Comparison of ENCODE assay signal across 12 cellular contexts in the genomic region with DNA sequence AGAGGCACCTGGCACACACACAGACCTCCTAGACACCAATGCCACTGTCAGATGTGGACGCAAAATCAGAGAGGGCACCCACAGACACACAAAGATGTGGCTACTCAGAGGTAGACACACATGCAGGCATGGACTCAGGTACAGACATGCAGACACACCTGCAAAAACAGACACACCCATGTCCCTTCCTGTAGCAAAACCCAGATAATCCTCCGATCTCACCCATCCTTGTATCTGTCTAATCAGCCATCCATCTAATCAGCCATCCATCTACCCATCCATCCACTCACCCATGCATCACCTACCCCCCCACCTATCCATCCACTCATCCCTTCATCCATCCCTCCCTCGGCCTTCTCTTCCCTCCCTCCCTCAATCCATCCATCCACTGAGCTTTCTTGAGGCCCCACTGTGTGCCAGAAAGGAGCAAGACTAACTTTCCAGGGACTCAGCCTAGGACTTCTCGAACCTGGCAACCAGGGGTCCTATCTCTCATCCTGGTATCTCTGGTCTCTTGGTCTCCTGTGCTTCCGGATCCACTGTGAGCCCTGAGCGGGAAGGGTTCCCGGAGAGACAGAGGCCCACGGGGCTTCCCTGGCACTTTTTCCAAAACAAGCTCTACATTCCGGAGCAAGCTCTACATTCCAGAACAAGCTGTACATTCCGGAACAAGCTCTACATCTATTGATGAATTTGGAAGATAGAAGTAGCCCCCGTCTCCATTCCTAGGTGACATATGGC. TPM values are rescaled to one million over a fixed set of nuclear protein-coding genes. Genes with fewer than 3 reads are reported as not detected.
DNase-seq lines count a peak whose midpoint lies in the region; FAIRE-seq and TF ChIP-seq lines count a peak whose summit lies in the region.
"Had no signal": no experiment of that assay in that cellular context is flagged by ENCODE, and none has a peak within 500 bp of the region (broad histone marks: within the 10 kb centered on the region; RNA-seq: fewer than 3 reads in every experiment).

No MANE protein-coding gene starts in this region.

- WGBS in H9 (ENCODE audit: extremely low coverage, insufficient read length, low lambda C conversion rate): no CpG with 5 or more reads among the region's 11 CpGs

- no peaks in the 10 kb centered on the region for H3K36me3 Mint-ChIP-seq in H9 (ENCODE audit: insufficient read depth in 1 of 3, low read depth in 3 of 3)
- peaks cover 0 to 3% (median 0%) of the 10 kb centered on the region in 3 donors for H3K36me3 Mint-ChIP-seq in CD8-positive, alpha-beta memory T cell
- H3K36me3 Mint-ChIP-seq: activated CD8-positive, alpha-beta memory T cell treated with anti-CD3 and anti-CD28 coated beads, Interleukin-2, amount 10 ng/mL, durations not matched to agents 7 days and 5 days; activated naive CD4-positive, alpha-beta T cell treated with anti-CD3 and anti-CD28 coated beads, Interleukin-2, amount 10 ng/mL, durations not matched to agents 7 days and 5 days; CD4-positive, alpha-beta memory T cell had no signal

- no peak overlapping the region for H4K8ac ChIP-seq in H9 (replicated peaks; ENCODE audit: insufficient read length, low read depth, low read length)

- no peaks in the 10 kb centered on the region for H3K27me3 ChIP-seq in NT2/D1 (ENCODE audit: insufficient read depth, insufficient read length)
- H3K27me3 ChIP-seq in bronchial epithelial cell (ENCODE audit: control insufficient read depth, insufficient read depth, low read length): no peaks in the 10 kb centered on the region
- no peaks in the 10 kb centered on the region for H3K27me3 ChIP-seq in keratinocyte (ENCODE audit: control insufficient read depth, extremely low read depth, insufficient read depth, low read length)
- no peaks in the 10 kb centered on the region for H3K27me3 ChIP-seq in stomach smooth muscle (ENCODE audit: control insufficient read depth in 1 of 2, insufficient read depth in 2 of 2, low read length in 2 of 2)
- no peaks in the 10 kb centered on the region for H3K27me3 ChIP-seq in H9 (ENCODE audit: insufficient read depth, low read length)
- no peaks in the 10 kb centered on the region for H3K27me3 ChIP-seq in CD8-positive, alpha-beta memory T cell (ENCODE audit: insufficient read depth, low read length, poor library complexity, severe bottlenecking)
- no peaks in the 10 kb centered on the region for H3K27me3 ChIP-seq in SJCRH30

- peaks cover 4% of the 10 kb centered on the region for H3K23me2 ChIP-seq in H9 (ENCODE audit: insufficient read length, low read depth, low read length, poor library complexity, severe bottlenecking)

- peak overlapping the region; percentile 69 for H3K4me2 ChIP-seq in keratinocyte (ENCODE audit: control insufficient read depth, extremely low read depth, insufficient read depth, low read depth, low read length)
- H3K4me2 ChIP-seq in H9 (ENCODE audit: insufficient read depth, insufficient read length, low read length): no peak overlapping the region

- H3K14ac ChIP-seq in H9 (ENCODE audit: insufficient read depth, low read length): no peak overlapping the region; the same call in 1 of the 2 replicates

- peaks cover 9% of the 10 kb centered on the region for H3K27me3 Mint-ChIP-seq in H9 (ENCODE audit: low read depth)
- H3K27me3 Mint-ChIP-seq in CD8-positive, alpha-beta memory T cell: peaks cover 12 to 25% of the 10 kb centered on the region in 2 donors

- H2BK12ac ChIP-seq in H9 (ENCODE audit: insufficient read length, low read depth, low read length): no peak overlapping the region

- no peak overlapping the region for H3K23ac ChIP-seq in H9 (ENCODE audit: insufficient read length, low read depth, low read length)

- no peak overlapping the region for H3K27ac Mint-ChIP-seq in H9
- H3K27ac Mint-ChIP-seq in CD8-positive, alpha-beta memory T cell: peak overlapping the region in 1 of 8 donors; percentile 33
- H3K27ac Mint-ChIP-seq: activated CD8-positive, alpha-beta memory T cell treated with anti-CD3 and anti-CD28 coated beads, Interleukin-2, amount 10 ng/mL, durations not matched to agents 7 days and 5 days; activated naive CD4-positive, alpha-beta T cell treated with anti-CD3 and anti-CD28 coated beads, Interleukin-2, amount 10 ng/mL, durations not matched to agents 7 days and 5 days had no signal

- no peak overlapping the region for H3K4ac ChIP-seq in H9 (ENCODE audit: low read depth, low read length)

- no peak overlapping the region for H4K5ac ChIP-seq in H9 (ENCODE audit: insufficient read length, low read depth, low read length)

- H3T11ph ChIP-seq in H9 (ENCODE audit: low read length): no peak overlapping the region

- POLR2A ChIA-PET in CD8-positive, alpha-beta memory T cell (lab: Charles Lee): interaction anchor here (0.6 kb wide), 1 partner anchor 121 kb away, joined by 3 read pairs; no protein-coding TSS in a partner anchor

- H2BK120ac ChIP-seq in H9 (ENCODE audit: low read depth, low read length, poor library complexity, severe bottlenecking): no peak overlapping the region

- H3K9me1 ChIP-seq in keratinocyte (ENCODE audit: control insufficient read depth, extremely low read depth, insufficient read depth, low read length): no peaks in the 10 kb centered on the region

- dilution Hi-C loops in keratinocyte (cut with MboI; ENCODE audit: extremely low pct_ligation_motif_present, low sequenced_read_pairs): no loop called here

- peak overlapping the region; percentile 15 for H2AFZ ChIP-seq in keratinocyte (ENCODE audit: control insufficient read depth, low read length)
- H2AFZ ChIP-seq in H9 (ENCODE audit: low read length): no peak overlapping the region

- H3K56ac ChIP-seq in H9 (ENCODE audit: insufficient read length, low read depth, low read length): no peak overlapping the region

- H3K9ac ChIP-seq in NT2/D1 (ENCODE audit: insufficient read length, low read depth) (peak overlapping the region; percentile 39), keratinocyte (ENCODE audit: control insufficient read depth, extremely low read depth, insufficient read depth, low read length) (no peak overlapping the region), stomach smooth muscle (ENCODE audit: low read length in 2 of 2) (peak overlapping the region; percentile 48 to 58), H9 (ENCODE audit: extremely low read depth, insufficient read length, low read length) (no peak overlapping the region)

- H3K9me3 Mint-ChIP-seq in H9: peaks cover 0 to 2% of the 10 kb centered on the region in 2 experiments; a peak in 1 of 5 replicates
- H3K9me3 Mint-ChIP-seq in CD8-positive, alpha-beta memory T cell: no peaks in the 10 kb centered on the region
- H3K9me3 Mint-ChIP-seq: activated naive CD4-positive, alpha-beta T cell treated with anti-CD3 and anti-CD28 coated beads, Interleukin-2, amount 10 ng/mL, durations not matched to agents 7 days and 5 days; CD4-positive, alpha-beta memory T cell had no signal

- no peak overlapping the region for H4K91ac ChIP-seq in H9 (ENCODE audit: insufficient read length, low read depth, low read length)

- DNase-seq in NT2/D1 (ENCODE audit: low read depth, low spot score) (no peak), bronchial epithelial cell (ENCODE audit: low read depth) (peak; percentile 65), keratinocyte (ENCODE audit: low read depth, low spot score) (no peak), H9 (no peak), NCI-H1048 (lab: John Stamatoyannopoulos, UW) (no peak), SJCRH30 (no peak)
- DNase-seq in CD8-positive, alpha-beta memory T cell: no peak

- H3K27ac ChIP-seq in keratinocyte (ENCODE audit: control insufficient read depth, insufficient read depth, low read length) (no peak overlapping the region), stomach smooth muscle (ENCODE audit: low read length) (peak overlapping the region; percentile 66), H9 (ENCODE audit: insufficient read length, low read depth, low read length) (no peak overlapping the region), SJCRH30 (no peak overlapping the region)
- H3K27ac ChIP-seq in CD8-positive, alpha-beta memory T cell (ENCODE audit: low read depth, low read length): no peak overlapping the region

- CTCF ChIA-PET in CD8-positive, alpha-beta memory T cell (lab: Charles Lee): interaction anchor here (2.6 kb wide), 1 partner anchor 109 kb away, joined by 8 read pairs; no protein-coding TSS in a partner anchor

- FAIRE-seq in bronchial epithelial cell (lab: Jason Lieb, UNC) (peak; percentile 68), keratinocyte (lab: Jason Lieb, UNC) (peak; percentile 97)
- FAIRE-seq: frontal cortex had no signal

- H3K4me1 ChIP-seq in NT2/D1 (ENCODE audit: insufficient read depth, insufficient read length) (peaks cover 13% of the 10 kb centered on the region), keratinocyte (ENCODE audit: control insufficient read depth, extremely low read depth, insufficient read depth, low read length) (peaks cover 42% of the 10 kb centered on the region), stomach smooth muscle (ENCODE audit: control insufficient read depth, insufficient read depth, low read length) (peaks cover 68% of the 10 kb centered on the region), H9 (ENCODE audit: insufficient read depth, low read length) (no peaks in the 10 kb centered on the region), SJCRH30 (peaks cover 32% of the 10 kb centered on the region)
- no peaks in the 10 kb centered on the region for H3K4me1 ChIP-seq in CD8-positive, alpha-beta memory T cell (ENCODE audit: insufficient read depth, low read length)

- H2BK20ac ChIP-seq in H9 (ENCODE audit: low read depth, low read length, poor library complexity, severe bottlenecking): no peak overlapping the region

- H3K4me1 Mint-ChIP-seq in H9: peaks cover 8 to 11% of the 10 kb centered on the region in 2 experiments; a peak in 3 of 4 replicates
- H3K4me1 Mint-ChIP-seq in CD8-positive, alpha-beta memory T cell: peaks cover 1 to 12% (median 6%) of the 10 kb centered on the region in 3 donors

- H3K79me1 ChIP-seq in H9 (ENCODE audit: insufficient read depth, low read depth, low read length, poor library complexity, severe bottlenecking): no peaks in the 10 kb centered on the region

- no peak overlapping the region for H3K4me3 ChIP-seq in NT2/D1 (ENCODE audit: insufficient read length, low read depth)
- H3K4me3 ChIP-seq in bronchial epithelial cell (ENCODE audit: low read depth, low read length): no peak overlapping the region
- H3K4me3 ChIP-seq in keratinocyte (ENCODE audit: control insufficient read depth in 2 of 3, extremely low read depth in 1 of 3, insufficient read depth in 2 of 3, low read depth in 1 of 3, low read length in 3 of 3): no peak overlapping the region
- peak overlapping the region; percentile 54 to 86 for H3K4me3 ChIP-seq in stomach smooth muscle (ENCODE audit: low read length in 2 of 2)
- no peak overlapping the region for H3K4me3 ChIP-seq in CD8-positive, alpha-beta memory T cell (ENCODE audit: low read length)
- H3K4me3 ChIP-seq in SJCRH30: no peak overlapping the region

- H2BK15ac ChIP-seq in H9 (ENCODE audit: low read depth, low read length): no peak overlapping the region

- H3K79me2 ChIP-seq in keratinocyte (ENCODE audit: control insufficient read depth, insufficient read depth, low read length) (no peaks in the 10 kb centered on the region), H9 (ENCODE audit: insufficient read depth, low read length) (no peaks in the 10 kb centered on the region)

- H3K9me3 ChIP-seq in NT2/D1 (ENCODE audit: insufficient read depth, low read length): no peaks in the 10 kb centered on the region
- no peaks in the 10 kb centered on the region for H3K9me3 ChIP-seq in keratinocyte (ENCODE audit: control insufficient read depth, low read depth, low read length)
- no peaks in the 10 kb centered on the region for H3K9me3 ChIP-seq in stomach smooth muscle (ENCODE audit: control insufficient read depth in 2 of 2, low read length in 2 of 2)
- H3K9me3 ChIP-seq in H9 (ENCODE audit: control insufficient read depth, low read depth, low read length): no peaks in the 10 kb centered on the region
- no peaks in the 10 kb centered on the region for H3K9me3 ChIP-seq in CD8-positive, alpha-beta memory T cell (ENCODE audit: low read length)
- no peaks in the 10 kb centered on the region for H3K9me3 ChIP-seq in SJCRH30 (replicated peaks)

- H3K18ac ChIP-seq in H9 (ENCODE audit: insufficient read length, low read depth, low read length): no peak overlapping the region

- no peak overlapping the region for H2BK5ac ChIP-seq in H9 (ENCODE audit: insufficient read length, low read length)

- H4K20me1 ChIP-seq in keratinocyte (ENCODE audit: control insufficient read depth, extremely low read depth, insufficient read depth, low read length) (no peaks in the 10 kb centered on the region), H9 (ENCODE audit: control insufficient read depth, insufficient read depth, insufficient read length) (no peaks in the 10 kb centered on the region)

- H3K36me3 ChIP-seq in NT2/D1 (ENCODE audit: insufficient read depth, insufficient read length, low read length): no peaks in the 10 kb centered on the region
- no peaks in the 10 kb centered on the region for H3K36me3 ChIP-seq in bronchial epithelial cell (ENCODE audit: control insufficient read depth, insufficient read depth, low read length)
- H3K36me3 ChIP-seq in keratinocyte (ENCODE audit: control insufficient read depth in 2 of 2, extremely low read depth in 1 of 2, insufficient read depth in 2 of 2, low read length in 2 of 2): no peaks in the 10 kb centered on the region
- H3K36me3 ChIP-seq in stomach smooth muscle (ENCODE audit: control insufficient read depth in 2 of 2, insufficient read depth in 2 of 2, low read length in 2 of 2): peaks cover 0 to under 1% of the 10 kb centered on the region in 2 donors
- H3K36me3 ChIP-seq in CD8-positive, alpha-beta memory T cell (ENCODE audit: insufficient read depth, low read length): no peaks in the 10 kb centered on the region
- no peaks in the 10 kb centered on the region for H3K36me3 ChIP-seq in SJCRH30

- H3K4me3 Mint-ChIP-seq in H9: no peak overlapping the region; a peak in 1 of 5 replicates
- no peak overlapping the region for H3K4me3 Mint-ChIP-seq in CD8-positive, alpha-beta memory T cell
- H3K4me3 Mint-ChIP-seq: activated naive CD4-positive, alpha-beta T cell treated with anti-CD3 and anti-CD28 coated beads, Interleukin-2, amount 10 ng/mL, durations not matched to agents 7 days and 5 days had no signal

- TF ChIP-seq CTCF in bronchial epithelial cell (IDR thresholded peaks at IDR 0.05; ENCODE audit: insufficient read depth, low read length, severe bottlenecking) (no peak), keratinocyte (optimal IDR thresholded peaks at IDR 0.05 in 1 of 3, IDR thresholded peaks at IDR 0.05 in 1 of 3, conservative IDR thresholded peaks at IDR 0.05 in 1 of 3; ENCODE audit: extremely low read depth in 1 of 3, insufficient read depth in 2 of 3, low read length in 3 of 3) (no peak), H9 (conservative IDR thresholded peaks at IDR 0.05) (no peak)

- H2AK5ac ChIP-seq in H9 (ENCODE audit: insufficient read length, low read length): no peak overlapping the region

RNA-seq across cellular contexts. Expression of gene TGM2, which starts 1.1 kb away (rescaled TPM):
- total RNA-seq in bronchial epithelial cell: 0.51 and 5.5 TPM in 2 replicates
- polyA plus RNA-seq in keratinocyte: 18.4 to 50.3 TPM (median 18.7 TPM) in 3 replicates
- 0.86 TPM for polyA plus RNA-seq in keratinocyte (2011; ENCODE audit: low read depth)
- polyA plus RNA-seq in keratinocyte (2011; cell fraction: cytosol; rRNA removed): 16.2 and 22.6 TPM in 2 replicates
- polyA plus RNA-seq in keratinocyte (2011; cell fraction: nucleus; rRNA removed): 30.9 and 32.5 TPM in 2 replicates
- 0.38 and 57.9 TPM in 2 replicates for polyA plus RNA-seq in keratinocyte (2012; ENCODE audit: low replicate concordance)
- polyA minus RNA-seq in keratinocyte: 27.4 to 122 TPM (median 29.7 TPM) in 3 replicates
- polyA minus RNA-seq in keratinocyte (2011; cell fraction: cytosol; rRNA and poly(A)+ RNA removed): 50.3 TPM
- 29.2 and 30.7 TPM in 2 replicates for polyA minus RNA-seq in keratinocyte (2011; cell fraction: nucleus; rRNA and poly(A)+ RNA removed)
- 1.1 and 1.4 TPM in 2 replicates for total RNA-seq in H9 (2021)
- not detected for total RNA-seq in CD8-positive, alpha-beta memory T cell
- polyA plus RNA-seq in CD8-positive, alpha-beta memory T cell: not detected
- 0.10 and 0.13 TPM in 2 replicates for total RNA-seq in SJCRH30 (2014; rRNA removed; shearing (Covaris generic))

Comparison
In these comparisons a context has a peak if more than half of its experiments do, and no peak if none do; other contexts are left out.
1. H3K4me3 ChIP-seq: peak in stomach smooth muscle (2 of 2); none in NT2/D1 (single experiment), bronchial epithelial cell (single experiment), keratinocyte (0 of 3), CD8-positive, alpha-beta memory T cell (single experiment) and SJCRH30 (single experiment).
2. H3K9ac ChIP-seq: peak in NT2/D1 (single experiment) and stomach smooth muscle (2 of 2); none in keratinocyte (single experiment) and H9 (single experiment).